9 cellular contexts compared by ENCODE assay signal in genomic region chr1:53015508-53015860, GRCh38. TPM values are rescaled to one million over a fixed set of nuclear protein-coding genes. Genes with fewer than 3 reads are reported as not detected.
DNase-seq lines count a peak whose midpoint lies in the region; ATAC-seq and TF ChIP-seq lines count a peak whose summit lies in the region.
"Had no signal": no experiment of that assay in that cellular context is flagged by ENCODE, and none has a peak within 500 bp of the region (broad histone marks: within the 10 kb centered on the region; RNA-seq: fewer than 3 reads in every experiment).

No MANE protein-coding gene starts in this region.

- peaks cover 28% of the 10 kb centered on the region for H3K4me1 ChIP-seq in adipocyte (ENCODE audit: control insufficient read depth, insufficient read depth, low read length)
- peaks cover 0 to 8% (median 2%) of the 10 kb centered on the region in 4 donors for H3K4me1 ChIP-seq in right lobe of liver
- peaks cover 0 to 21% (median 7%) of the 10 kb centered on the region in 4 donors for H3K4me1 ChIP-seq in tibial artery

- intact Hi-C loops in right lobe of liver (cut with DNase I) (no loop called here), tibial artery (cut with DNase I; ENCODE audit: low total_unique reads) (no loop called here)

- no peak for TF ChIP-seq POLR2A in right lobe of liver (IDR thresholded peaks at IDR 0.05)

- no peak for DNase-seq in activated T-cell treated with anti-CD3 and anti-CD28 coated beads, Interleukin-2, amount 50 U/mL, for 72 hours
- DNase-seq in activated T-cell treated with anti-CD3 and anti-CD28 coated beads for 4 hours (no peak), adipocyte (ENCODE audit: low read depth) (no peak), right lobe of liver (no peak), tibial artery (no peak), ecto neural progenitor cell (ENCODE audit: low spot score) (no peak)

- no peak for ATAC-seq in activated T-cell treated with anti-CD3 and anti-CD28 coated beads, Interleukin-2, amount 50 U/mL, for 72 hours (replicated peaks in 1 of 2)
- ATAC-seq in right lobe of liver (no peak), HG03159 (IDR thresholded peaks at IDR 0.05; ENCODE audit: unreplicated experiment) (no peak), GM18870 (IDR thresholded peaks at IDR 0.05; ENCODE audit: unreplicated experiment) (no peak)

- H3K27me3 ChIP-seq in adipocyte (replicated peaks; ENCODE audit: control insufficient read depth, insufficient read depth, low read length) (no peaks in the 10 kb centered on the region), right lobe of liver (no peaks in the 10 kb centered on the region), tibial artery (no peaks in the 10 kb centered on the region)

- H3K9me3 Mint-ChIP-seq in activated T-cell treated with anti-CD3 and anti-CD28 coated beads, Interleukin-2, amount 50 U/mL, for 72 hours = no peaks in the 10 kb centered on the region

- H3K27ac ChIP-seq in right lobe of liver (no peak overlapping the region), tibial artery (peak overlapping the region; percentile 45 to 58)

- 50% methylated on average over 3 of the region's 3 CpGs for WGBS in right lobe of liver (ENCODE audit: insufficient coverage, low coverage, low lambda C conversion rate, missing lambda C conversion rate)

- H3K4me1 Mint-ChIP-seq in activated T-cell treated with anti-CD3 and anti-CD28 coated beads, Interleukin-2, amount 50 U/mL, for 72 hours (ENCODE audit: low read depth) = peaks cover 23% of the 10 kb centered on the region

- peaks cover 4 to 5% of the 10 kb centered on the region in 2 donors for H3K36me3 Mint-ChIP-seq in activated T-cell treated with anti-CD3 and anti-CD28 coated beads, Interleukin-2, amount 50 U/mL, for 72 hours (ENCODE audit: insufficient read depth in 2 of 2)

- H3K36me3 ChIP-seq in adipocyte (ENCODE audit: control insufficient read depth, insufficient read depth, low read length, severe bottlenecking) (peaks cover 10% of the 10 kb centered on the region), right lobe of liver (peaks cover 0 to 32% (median 15%) of the 10 kb centered on the region in 4 donors), tibial artery (no peaks in the 10 kb centered on the region)

- H3K9ac ChIP-seq in adipocyte (ENCODE audit: low read length) = peak overlapping the region; percentile 88

- H3K9me3 ChIP-seq in adipocyte (ENCODE audit: control insufficient read depth, low read length) (no peaks in the 10 kb centered on the region), right lobe of liver (no peaks in the 10 kb centered on the region), tibial artery (no peaks in the 10 kb centered on the region)

- H3K4me3 Mint-ChIP-seq in activated T-cell treated with anti-CD3 and anti-CD28 coated beads, Interleukin-2, amount 50 U/mL, for 72 hours = peak overlapping the region; percentile 87 to 88

- peak overlapping the region; percentile 57 for H3K27ac Mint-ChIP-seq in activated T-cell treated with anti-CD3 and anti-CD28 coated beads, Interleukin-2, amount 50 U/mL, for 72 hours

- H3K4me3 ChIP-seq in adipocyte (ENCODE audit: low read length) (peak overlapping the region; percentile 94), right lobe of liver (peak overlapping the region; percentile 22 to 46 (median 41)), tibial artery (peak overlapping the region; percentile 56 to 62)

- no peak for TF ChIP-seq CTCF in right lobe of liver (IDR thresholded peaks at IDR 0.05)
- TF ChIP-seq CTCF in tibial artery (IDR thresholded peaks at IDR 0.05) = no peak

- H3K27me3 Mint-ChIP-seq in activated T-cell treated with anti-CD3 and anti-CD28 coated beads, Interleukin-2, amount 50 U/mL, for 72 hours (ENCODE audit: low read depth) = no peaks in the 10 kb centered on the region

RNA-seq across cellular contexts. Expression of gene PODN, which starts 46.5 kb away (rescaled TPM):
- total RNA-seq in activated T-cell treated with anti-CD3 and anti-CD28 coated beads, Interleukin-2, amount 50 U/mL, for 72 hours = not detected
- 1 to 10 TPM; 2.8 to 9.8 (median 5.1) TPM for total RNA-seq in right lobe of liver
- total RNA-seq: SK-MEL-5 had no signal

Comparison
In these comparisons a context has a peak if more than half of its experiments do, and no peak if none do; other contexts are left out.
1. H3K4me3 ChIP-seq: peak in every context shown above with its lines; median percentile 94 in adipocyte; 59 in tibial artery; 41 in right lobe of liver.
2. H3K27ac ChIP-seq: peak in tibial artery (2 of 2); none in right lobe of liver (0 of 3).